17 cellular contexts compared by ENCODE assay signal in the genomic region with DNA sequence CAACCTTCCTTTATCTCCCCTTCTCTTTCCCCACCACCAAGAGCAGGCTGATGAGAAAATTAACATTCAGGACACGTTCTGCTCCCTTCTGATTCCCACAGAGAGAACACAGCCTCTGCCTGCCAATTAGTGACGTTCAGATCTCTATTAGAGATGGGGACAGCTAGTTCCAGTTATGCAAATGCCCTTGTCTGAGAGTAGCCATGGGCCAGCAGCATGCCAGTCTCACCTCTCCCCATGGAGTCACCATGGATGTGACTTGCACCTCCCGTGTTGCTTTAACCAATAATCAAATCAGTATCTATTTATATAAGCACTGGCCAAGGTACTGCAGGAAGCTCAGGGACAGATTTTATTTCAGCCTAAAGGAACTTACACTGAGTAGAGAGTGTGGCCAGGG.
DNase-seq lines count a peak whose midpoint lies in the region; ATAC-seq and TF ChIP-seq lines count a peak whose summit lies in the region.
"Had no signal": no experiment of that assay in that cellular context is flagged by ENCODE, and none has a peak within 500 bp of the region (broad histone marks: within the 10 kb centered on the region; RNA-seq: fewer than 3 reads in every experiment).

No MANE protein-coding gene starts in this region.

- DNase-seq in NCI-H2227 treated with DMSO at 0.1 percent for 48 hours (lab: John Stamatoyannopoulos, UW) (peak; percentile 51), amygdala (lab: John Stamatoyannopoulos, UW) (peak in 47 of 56 donors; percentile 17 to 90 (median 63)), hypothalamus (lab: John Stamatoyannopoulos, UW) (peak in 35 of 51 donors; percentile 26 to 90 (median 65)), renal cortical epithelial cell (ENCODE audit: low read depth) (peak; percentile 62), omental fat pad (ENCODE audit: low spot score) (no peak)
- DNase-seq: activated CD4-positive, alpha-beta T cell treated with anti-CD3 and anti-CD28 coated beads for 4 hours; GOT3; left lung; NCI-H146; NCI-H2171 treated with DMSO at 0.1 percent for 48 hours; stimulated activated naive CD4-positive, alpha-beta T cell; SW 1271; transverse colon had no signal

- peaks cover 42% of the 10 kb centered on the region for H3K27me3 Mint-ChIP-seq in activated T-helper 17 cell treated with anti-CD3 and anti-CD28 coated beads, Interleukin-2, amount 50 U/mL, for 72 hours

- no peak for TF ChIP-seq CTCF in omental fat pad (IDR thresholded peaks at IDR 0.05)

- ATAC-seq in GM19351 (IDR thresholded peaks at IDR 0.05; ENCODE audit: unreplicated experiment): no peak
- no peak for ATAC-seq in activated T-helper 17 cell treated with anti-CD3 and anti-CD28 coated beads, Interleukin-2, amount 50 U/mL, for 72 hours (replicated peaks)
- no peak for ATAC-seq in omental fat pad (ENCODE audit: low FRiP score)
- ATAC-seq: gastroesophageal sphincter, left lung had no signal

- H3K9me3 Mint-ChIP-seq in activated T-helper 17 cell treated with anti-CD3 and anti-CD28 coated beads, Interleukin-2, amount 50 U/mL, for 72 hours: no peaks in the 10 kb centered on the region

- H3K36me3 Mint-ChIP-seq in activated T-helper 17 cell treated with anti-CD3 and anti-CD28 coated beads, Interleukin-2, amount 50 U/mL, for 72 hours (ENCODE audit: low read depth): no peaks in the 10 kb centered on the region

- no peak overlapping the region for H3K27ac Mint-ChIP-seq in activated T-helper 17 cell treated with anti-CD3 and anti-CD28 coated beads, Interleukin-2, amount 50 U/mL, for 72 hours
- H3K27ac Mint-ChIP-seq: B cell had no signal

- no peaks in the 10 kb centered on the region for H3K4me1 Mint-ChIP-seq in activated T-helper 17 cell treated with anti-CD3 and anti-CD28 coated beads, Interleukin-2, amount 50 U/mL, for 72 hours
- H3K4me1 Mint-ChIP-seq: B cell had no signal

- no peak overlapping the region for H3K4me3 Mint-ChIP-seq in activated T-helper 17 cell treated with anti-CD3 and anti-CD28 coated beads, Interleukin-2, amount 50 U/mL, for 72 hours
- H3K4me3 Mint-ChIP-seq: B cell had no signal
